Comparison of ENCODE assay signal across 13 cellular contexts in the genomic region with DNA sequence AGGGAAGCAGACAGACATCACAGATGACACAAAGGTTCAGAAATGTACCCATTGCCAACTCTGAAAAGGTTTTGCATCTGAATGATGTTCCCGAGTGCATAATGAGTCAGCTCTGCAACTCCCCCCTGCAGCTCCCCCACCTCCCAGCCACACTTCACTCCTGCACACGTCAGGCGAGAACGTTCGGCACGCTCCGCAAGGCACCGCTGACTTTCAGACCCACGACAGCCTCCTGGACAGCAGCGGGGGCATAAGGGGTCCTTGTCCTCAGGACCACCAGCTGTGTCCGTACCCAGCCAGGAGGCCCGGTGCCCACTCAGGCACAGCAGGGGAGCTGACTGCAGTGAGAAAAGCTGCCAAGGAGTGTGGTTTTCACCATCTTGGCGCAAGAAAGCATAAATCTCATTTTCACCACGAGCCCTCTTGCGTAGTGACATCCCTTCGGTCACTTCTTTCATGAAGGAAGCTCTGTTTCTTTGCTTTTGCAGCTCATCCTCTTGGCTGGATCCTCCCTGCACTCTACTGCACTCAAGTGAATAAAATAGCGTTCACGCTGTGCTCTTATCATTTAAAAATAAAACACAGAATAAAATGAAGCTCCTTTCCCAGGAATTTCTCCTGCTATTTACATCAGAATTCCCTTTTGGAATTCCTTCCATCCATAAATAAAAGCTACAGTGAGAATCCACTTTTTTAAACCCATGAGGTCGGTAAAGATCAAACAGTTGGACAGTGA. TPM values are rescaled to one million over a fixed set of nuclear protein-coding genes. Genes with fewer than 3 reads are reported as not detected.
DNase-seq lines count a peak whose midpoint lies in the region; ATAC-seq, FAIRE-seq and TF ChIP-seq lines count a peak whose summit lies in the region.
"Had no signal": no experiment of that assay in that cellular context is flagged by ENCODE, and none has a peak within 500 bp of the region (broad histone marks: within the 10 kb centered on the region; RNA-seq: fewer than 3 reads in every experiment).

No MANE protein-coding gene starts in this region.

- no peak overlapping the region for H3K23ac ChIP-seq in IMR-90 (ENCODE audit: low read depth, low read length)

- no peak overlapping the region for H2BK15ac ChIP-seq in IMR-90 (ENCODE audit: low read depth, low read length)

- H3K79me1 ChIP-seq in IMR-90 (ENCODE audit: low read depth in 1 of 2, low read length in 2 of 2), result peaks cover 0 to 22% of the 10 kb centered on the region in 2 experiments; a peak in 3 of 4 replicates

- CTCF ChIA-PET in A549 (lab: Yijun Ruan, JAX) (interaction anchor here (0.8 to 6.9 kb wide), 9 partner anchors 9 to 127 kb away, joined by 3 to 45 read pairs (median 7); a partner anchor contains a TSS), IMR-90 (lab: Yijun Ruan, JAX) (no interaction called here)

- H3K14ac ChIP-seq in IMR-90 (replicated peaks; ENCODE audit: low read depth, low read length), result no peak overlapping the region

- H3K4me1 Mint-ChIP-seq in endodermal cell, result peaks cover 19% of the 10 kb centered on the region
- H3K4me1 Mint-ChIP-seq: activated naive CD8-positive, alpha-beta T cell treated with anti-CD3 and anti-CD28 coated beads, Interleukin-2, amount 10 ng/mL, durations not matched to agents 7 days and 5 days had no signal

- TF ChIP-seq POLR2A in A549 (IDR thresholded peaks at IDR 0.05; ENCODE audit: low read length) (no peak), IMR-90 (IDR thresholded peaks at IDR 0.05; ENCODE audit: low read depth, low read length) (no peak)

- no peak overlapping the region for H4K8ac ChIP-seq in IMR-90 (ENCODE audit: low read depth in 2 of 2, low read length in 2 of 2)

- H2BK5ac ChIP-seq in IMR-90 (ENCODE audit: low read depth, low read length, poor library complexity, severe bottlenecking), result no peak overlapping the region

- in situ Hi-C loops in IMR-90 (cut with MboI; ENCODE audit: low sequenced_read_pairs), result no loop called here

- H3K4me1 ChIP-seq in A549 (peaks cover 35% of the 10 kb centered on the region), IMR-90 (ENCODE audit: control insufficient read depth, insufficient read depth, low read length) (peaks cover 7% of the 10 kb centered on the region; the same call in 1 of the 2 replicates), endodermal cell (ENCODE audit: control insufficient read depth, insufficient read depth, low read length) (peaks cover 15% of the 10 kb centered on the region)
- H3K4me1 ChIP-seq: psoas muscle had no signal

- no peak overlapping the region for H3K27ac Mint-ChIP-seq in endodermal cell
- H3K27ac Mint-ChIP-seq: activated naive CD8-positive, alpha-beta T cell treated with anti-CD3 and anti-CD28 coated beads, Interleukin-2, amount 10 ng/mL, durations not matched to agents 7 days and 5 days; CD4-positive, alpha-beta T cell had no signal

- no peak overlapping the region for H3K4ac ChIP-seq in IMR-90 (ENCODE audit: low read depth, low read length)

- no peak overlapping the region for H4K91ac ChIP-seq in IMR-90 (ENCODE audit: insufficient read depth, low read depth, low read length)

- H3K27ac ChIP-seq in A549, result peak overlapping the region; percentile 15 to 71; a peak in 4 of 6 replicates
- H3K27ac ChIP-seq in IMR-90 (ENCODE audit: insufficient read depth, low read length), result no peak overlapping the region
- peak overlapping the region; percentile 24 for H3K27ac ChIP-seq in endodermal cell (ENCODE audit: low read depth, low read length)
- H3K27ac ChIP-seq: psoas muscle had no signal

- dilution Hi-C loops in IMR-90 (cut with HindIII; ENCODE audit: low sequenced_read_pairs, unreplicated experiment), result no loop called here

- no peak overlapping the region for H2AK5ac ChIP-seq in IMR-90 (ENCODE audit: low read depth, low read length)

- TF ChIP-seq EP300 in A549 (IDR thresholded peaks at IDR 0.05), result no peak

- peaks cover 2% of the 10 kb centered on the region for H3K36me3 Mint-ChIP-seq in endodermal cell (ENCODE audit: low read depth)
- H3K36me3 Mint-ChIP-seq: activated naive CD8-positive, alpha-beta T cell treated with anti-CD3 and anti-CD28 coated beads, Interleukin-2, amount 10 ng/mL, durations not matched to agents 7 days and 5 days had no signal

- no peaks in the 10 kb centered on the region for H3K9me3 Mint-ChIP-seq in endodermal cell
- H3K9me3 Mint-ChIP-seq: activated naive CD8-positive, alpha-beta T cell treated with anti-CD3 and anti-CD28 coated beads, Interleukin-2, amount 10 ng/mL, durations not matched to agents 7 days and 5 days; CD4-positive, alpha-beta T cell had no signal

- H3K36me3 ChIP-seq in IMR-90 (ENCODE audit: control insufficient read depth, insufficient read depth, low read length), result no peaks in the 10 kb centered on the region
- H3K36me3 ChIP-seq in endodermal cell (ENCODE audit: control insufficient read depth, insufficient read depth, low read length), result peaks cover 5% of the 10 kb centered on the region

- FAIRE-seq in A549 (lab: Jason Lieb, UNC), result no peak

- ATAC-seq in A549 (no peak), IMR-90 (ENCODE audit: low read depth) (peak; percentile 21; the same call in 1 of the 2 replicates), HG02870 (IDR thresholded peaks at IDR 0.05; ENCODE audit: unreplicated experiment) (no peak), GM19324 (IDR thresholded peaks at IDR 0.05; ENCODE audit: low FRiP score, unreplicated experiment) (no peak), HG02642 (IDR thresholded peaks at IDR 0.05; ENCODE audit: poor library complexity, unreplicated experiment) (no peak)

- TF ChIP-seq RAD21 in A549 (conservative IDR thresholded peaks at IDR 0.05 in 1 of 2, IDR thresholded peaks at IDR 0.05 in 1 of 2) (no peak), IMR-90 (IDR thresholded peaks at IDR 0.05; ENCODE audit: low read length) (no peak)

- TF ChIP-seq CTCF in A549 (IDR thresholded peaks at IDR 0.05) (no peak), IMR-90 (conservative IDR thresholded peaks at IDR 0.05; ENCODE audit: low read depth, low read length) (no peak), endodermal cell (conservative IDR thresholded peaks at IDR 0.05) (no peak)

- no peak overlapping the region for H2BK120ac ChIP-seq in IMR-90 (ENCODE audit: low read depth, low read length)

- no peak overlapping the region for H4K5ac ChIP-seq in IMR-90 (ENCODE audit: low read depth, low read length)

- H3K27me3 Mint-ChIP-seq in endodermal cell (ENCODE audit: insufficient read depth), result peaks cover 2% of the 10 kb centered on the region

- peaks cover 7% of the 10 kb centered on the region; the same call in 1 of the 2 replicates for H4K20me1 ChIP-seq in IMR-90 (ENCODE audit: insufficient read depth, low read length)

- intact Hi-C loops in IMR-90 (cut with micrococcal nuclease), result no loop called here

- POLR2A ChIA-PET in A549 (lab: Yijun Ruan, JAX) (no interaction called here), IMR-90 (lab: Charles Lee; ENCODE audit: unreplicated experiment) (no interaction called here)

- H3K9ac ChIP-seq in IMR-90 (ENCODE audit: low read depth, low read length) (no peak overlapping the region), endodermal cell (ENCODE audit: extremely low read depth, low read length, poor library complexity, severe bottlenecking) (no peak overlapping the region)

- no peak overlapping the region for H3K4me3 Mint-ChIP-seq in endodermal cell
- H3K4me3 Mint-ChIP-seq: activated naive CD8-positive, alpha-beta T cell treated with anti-CD3 and anti-CD28 coated beads, Interleukin-2, amount 10 ng/mL, durations not matched to agents 7 days and 5 days; CD4-positive, alpha-beta T cell had no signal

- H3K9me3 ChIP-seq in A549 (no peaks in the 10 kb centered on the region), IMR-90 (ENCODE audit: control insufficient read depth, insufficient read depth, low read length) (no peaks in the 10 kb centered on the region), endodermal cell (ENCODE audit: control insufficient read depth, low read length) (no peaks in the 10 kb centered on the region)
- H3K9me3 ChIP-seq: psoas muscle had no signal

- H3K4me2 ChIP-seq in A549, result peak overlapping the region; percentile 35; the same call in 2 of the 3 replicates
- H3K4me2 ChIP-seq in IMR-90 (ENCODE audit: low read depth, low read length), result no peak overlapping the region; the same call in 1 of the 2 replicates

- no peak overlapping the region for H3K4me3 ChIP-seq in A549
- H3K4me3 ChIP-seq in IMR-90 (ENCODE audit: insufficient read depth, low read depth, low read length), result no peak overlapping the region
- no peak overlapping the region for H3K4me3 ChIP-seq in endodermal cell (ENCODE audit: low read length)
- H3K4me3 ChIP-seq: psoas muscle had no signal

- H3K27me3 ChIP-seq in IMR-90 (ENCODE audit: control insufficient read depth, insufficient read depth, low read length), result no peaks in the 10 kb centered on the region
- H3K27me3 ChIP-seq in endodermal cell (ENCODE audit: control insufficient read depth, insufficient read depth, low read length, poor library complexity, severe bottlenecking), result no peaks in the 10 kb centered on the region

- peaks cover 7% of the 10 kb centered on the region; the same call in 1 of the 2 replicates for H3K9me1 ChIP-seq in IMR-90 (ENCODE audit: insufficient read depth, low read length)

- H2BK20ac ChIP-seq in IMR-90 (ENCODE audit: low read depth, low read length), result no peak overlapping the region

- BruUV-seq in IMR-90 (replicated peaks; lab: Mats Ljungman, UMichigan), result no TSS peak

- H2AK9ac ChIP-seq in IMR-90 (replicated peaks; ENCODE audit: low read depth, low read length, poor library complexity), result no peak overlapping the region

- H3K18ac ChIP-seq in IMR-90 (ENCODE audit: low read depth, low read length), result no peak overlapping the region

- DNase-seq in A549 (ENCODE audit: low read depth in 1 of 2, low spot score in 1 of 2) (no peak), IMR-90 (peak; percentile 41), endodermal cell (peak; percentile 78), myocyte (ENCODE audit: low read depth) (peak; percentile 39), NCI-H446 treated with DMSO at 0.1 percent for 48 hours (lab: John Stamatoyannopoulos, UW) (no peak)
- DNase-seq: activated CD4-positive, alpha-beta T cell treated with anti-CD3 and anti-CD28 coated beads for 1 hour; activated naive CD8-positive, alpha-beta T cell treated with anti-CD3 and anti-CD28 coated beads, Interleukin-2, amount 10 ng/mL, durations not matched to agents 7 days and 5 days; CD4-positive, alpha-beta T cell; KG1 had no signal

- peak overlapping the region; percentile 58 for H2AFZ ChIP-seq in IMR-90 (replicated peaks; ENCODE audit: low read length, poor library complexity)

- WGBS in A549 (ENCODE audit: missing lambda C conversion rate), result 87% methylated on average over 19 of the region's 19 CpGs
- 40% methylated on average over 12 of the region's 19 CpGs; no CpG with 5 or more reads in 1 of the 2 experiments for WGBS in IMR-90 (ENCODE audit: extremely low coverage in 2 of 2, insufficient read length in 1 of 2), 2 experiments
- WGBS in endodermal cell (ENCODE audit: insufficient coverage in 1 of 2, insufficient read length in 1 of 2), 2 experiments, result 31 to 52% methylated on average over 10 to 19 of the region's 19 CpGs

- no peak overlapping the region for H3K56ac ChIP-seq in IMR-90 (ENCODE audit: extremely low read depth, insufficient read depth, low read length)

RNA-seq across cellular contexts. Expression of a gene that starts 9.9 kb away (rescaled TPM):
- polyA plus RNA-seq in A549 (2011; rRNA removed) (38.0 and 40.5 TPM in 2 replicates), A549 (2017; fragmentation: RNase III; extraction: RNeasy Plus Mini Kit Qiagen cat#74134 plus additional on column Dnase treatment) (24.4 to 34.9 TPM (median 31.6 TPM) in 3 replicates), IMR-90 (2012; rRNA removed) (17.7 and 20.3 TPM in 2 replicates)
- 16.9 and 22.1 TPM in 2 replicates for polyA plus RNA-seq in A549 (2012; cell fraction: cytosol; rRNA removed)
- 31.2 and 41.0 TPM in 2 replicates for polyA plus RNA-seq in A549 (2012; cell fraction: nucleus; rRNA removed)
- 34.8 and 36.3 TPM in 2 replicates for polyA minus RNA-seq in A549 (2011; rRNA and poly(A)+ RNA removed)
- total RNA-seq in IMR-90 (2012; rRNA removed) (20.6 and 20.8 TPM in 2 replicates), endodermal cell (10 to 100 TPM; 19.5 to 37.3 TPM), myocyte (11.2 and 13.8 TPM in 2 replicates)
- polyA plus RNA-seq in IMR-90 (2012; cell fraction: cytosol; rRNA removed), result 11.8 and 14.2 TPM in 2 replicates
- polyA plus RNA-seq in IMR-90 (2012; cell fraction: nucleus; rRNA removed; ENCODE audit: low replicate concordance), result 18.2 and 28.4 TPM in 2 replicates
- polyA plus RNA-seq in endodermal cell (2013, experiment 1 of 2), result 26.7 TPM
- 23.6 TPM for polyA plus RNA-seq in endodermal cell (2013, experiment 2 of 2)
- polyA plus RNA-seq in myocyte (2012), result 11.6 TPM

RNA-seq across cellular contexts. Expression of a gene that starts 51.4 kb away (rescaled TPM):
- polyA plus RNA-seq in A549 (2011; rRNA removed), result 52.7 and 66.9 TPM in 2 replicates
- polyA plus RNA-seq in A549 (2012; cell fraction: cytosol; rRNA removed), result 31.5 and 35.5 TPM in 2 replicates
- polyA plus RNA-seq in A549 (2012; cell fraction: nucleus; rRNA removed), result 17.8 and 29.8 TPM in 2 replicates
- 34.6 to 36.6 TPM (median 34.7 TPM) in 3 replicates for polyA plus RNA-seq in A549 (2017; fragmentation: RNase III; extraction: RNeasy Plus Mini Kit Qiagen cat#74134 plus additional on column Dnase treatment)
- 57.9 and 65.4 TPM in 2 replicates for polyA minus RNA-seq in A549 (2011; rRNA and poly(A)+ RNA removed)
- 22.9 and 27.8 TPM in 2 replicates for total RNA-seq in IMR-90 (2012; rRNA removed)
- polyA plus RNA-seq in IMR-90 (2012; rRNA removed), result 20.1 and 23.3 TPM in 2 replicates
- 6.6 and 13.4 TPM in 2 replicates for polyA plus RNA-seq in IMR-90 (2012; cell fraction: cytosol; rRNA removed)
- 8.1 and 28.5 TPM in 2 replicates for polyA plus RNA-seq in IMR-90 (2012; cell fraction: nucleus; rRNA removed; ENCODE audit: low replicate concordance)
- total RNA-seq in endodermal cell, result 10 to 100 TPM; 45.6 to 51.8 TPM
- polyA plus RNA-seq in endodermal cell (2013, experiment 1 of 2), result 27.7 TPM
- 26.4 TPM for polyA plus RNA-seq in endodermal cell (2013, experiment 2 of 2)
- 20.4 and 20.5 TPM in 2 replicates for total RNA-seq in myocyte
- polyA plus RNA-seq in myocyte (2012), result 25.4 TPM

Comparison
In these comparisons a context has a peak if more than half of its experiments do, and no peak if none do; other contexts are left out.
1. DNase-seq: peak in IMR-90 (single experiment), endodermal cell (single experiment) and myocyte (single experiment); none in A549 (0 of 2) and NCI-H446 treated with DMSO at 0.1 percent for 48 hours (single experiment).